Comparison of ENCODE assay signal across 13 cellular contexts in genomic region chr16:13453325-13453724, GRCh38.
DNase-seq lines count a peak whose midpoint lies in the region; ATAC-seq, FAIRE-seq and TF ChIP-seq lines count a peak whose summit lies in the region.
"Had no signal": no experiment of that assay in that cellular context is flagged by ENCODE, and none has a peak within 500 bp of the region (broad histone marks: within the 10 kb centered on the region; RNA-seq: fewer than 3 reads in every experiment).

No MANE protein-coding gene starts in this region.

- TF ChIP-seq CTCF in mammary epithelial cell (conservative IDR thresholded peaks at IDR 0.05 in 1 of 2, IDR thresholded peaks at IDR 0.05 in 1 of 2; ENCODE audit: extremely low read depth in 1 of 2, insufficient read depth in 1 of 2, low read depth in 1 of 2, low read length in 2 of 2) (no peak), pancreas (IDR thresholded peaks at IDR 0.05) (no peak), esophagus muscularis mucosa (IDR thresholded peaks at IDR 0.05) (no peak)

- no peak for TF ChIP-seq EP300 in esophagus muscularis mucosa (IDR thresholded peaks at IDR 0.05)

- H3K79me2 ChIP-seq in mammary epithelial cell (ENCODE audit: insufficient read depth, low read length): no peaks in the 10 kb centered on the region

- CTCF ChIA-PET in mammary epithelial cell (lab: Charles Lee; ENCODE audit: low non-redundant PET): interaction anchor here (0.6 to 1.0 kb wide), 4 partner anchors 10 to 556 kb away, joined by 3 to 6 read pairs (median 5); no protein-coding TSS in a partner anchor

- in situ Hi-C loops in mammary epithelial cell (cut with MboI; ENCODE audit: low sequenced_read_pairs in 2 of 2): loop anchor here (5.0 to 10.0 kb wide), 2 partner anchors 556 to 559 kb away; no protein-coding TSS in a partner anchor

- H4K20me1 ChIP-seq in mammary epithelial cell (ENCODE audit: insufficient read depth, low read length): no peaks in the 10 kb centered on the region
- H4K20me1 ChIP-seq: BLaER1 treated with 17β-estradiol and CSF1 and Interleukin-3, amounts not matched to agents 10 nM and 100 nM had no signal

- DNase-seq in DMS79 treated with DMSO at 0.1 percent for 48 hours (lab: John Stamatoyannopoulos, UW): peak; percentile 81
- DNase-seq in NCI-H2196 treated with DMSO at 0.1 percent for 48 hours (lab: John Stamatoyannopoulos, UW; ENCODE audit: unreplicated experiment): peak; percentile 23
- DNase-seq in mammary epithelial cell: peak; percentile 81
- peak in 4 of 6 donors; percentile 10 to 40 (median 26) for DNase-seq in pancreas
- DNase-seq in activated naive CD4-positive, alpha-beta T cell treated with anti-CD3 and anti-CD28 coated beads, Interleukin-2, amount 50 U/mL, for 72 hours (ENCODE audit: low spot score in 2 of 2): no peak
- DNase-seq in nucleus accumbens (lab: John Stamatoyannopoulos, UW): no peak
- DNase-seq in esophagus muscularis mucosa (ENCODE audit: extremely low spot score): no peak
- DNase-seq: GF-D8; stimulated activated naive CD4-positive, alpha-beta T cell treated with Interleukin-2 at 50 U/mL for 16 hours had no signal

- intact Hi-C loops in mammary epithelial cell (cut with micrococcal nuclease): loop anchor here (5.0 to 10.0 kb wide), 8 partner anchors 149 to 1356 kb away; partner anchors contain the start of gene CPPED1
- intact Hi-C loops in pancreas (cut with DNase I): loop anchor here (5.0 to 10.0 kb wide), 2 partner anchors 556 to 559 kb away; no protein-coding TSS in a partner anchor
- intact Hi-C loops in esophagus muscularis mucosa (cut with DNase I): no loop called here

- H3K36me3 Mint-ChIP-seq in activated naive CD4-positive, alpha-beta T cell treated with anti-CD3 and anti-CD28 coated beads, Interleukin-2, amount 50 U/mL, for 72 hours: no peaks in the 10 kb centered on the region

- no peak overlapping the region for H3K9ac ChIP-seq in mammary epithelial cell (ENCODE audit: insufficient read depth, low read length)
- H3K9ac ChIP-seq: BLaER1 treated with 17β-estradiol and CSF1 and Interleukin-3, amounts not matched to agents 10 nM and 100 nM had no signal

- TF ChIP-seq POLR2A in esophagus muscularis mucosa (IDR thresholded peaks at IDR 0.05; ENCODE audit: low read depth): no peak

- WGBS in mammary epithelial cell (ENCODE audit: low coverage, missing lambda C conversion rate): 0% methylated on average over 2 of the region's 2 CpGs
- WGBS in pancreas, 2 donors: 45 to 51% methylated on average over 2 of the region's 2 CpGs
- whole genome bisulfite sequencing in esophagus muscularis mucosa: 86% methylated on average over 2 of the region's 2 CpGs

- H3K36me3 ChIP-seq in mammary epithelial cell (ENCODE audit: insufficient read depth, low read length) (no peaks in the 10 kb centered on the region), pancreas (no peaks in the 10 kb centered on the region), esophagus muscularis mucosa (no peaks in the 10 kb centered on the region)
- H3K36me3 ChIP-seq: BLaER1 treated with 17β-estradiol and CSF1 and Interleukin-3, amounts not matched to agents 10 nM and 100 nM had no signal

- peak overlapping the region; percentile 50 for H3K27ac ChIP-seq in mammary epithelial cell (ENCODE audit: insufficient read depth, low read depth, low read length)
- H3K27ac ChIP-seq in pancreas: no peak overlapping the region
- H3K27ac ChIP-seq in esophagus muscularis mucosa (replicated peaks in 1 of 4): no peak overlapping the region
- H3K27ac ChIP-seq: BLaER1 treated with 17β-estradiol and CSF1 and Interleukin-3, amounts not matched to agents 10 nM and 100 nM had no signal

- H2AFZ ChIP-seq in mammary epithelial cell (ENCODE audit: low read depth, low read length): peak overlapping the region; percentile 45

- H3K27me3 ChIP-seq in mammary epithelial cell (ENCODE audit: insufficient read depth, low read length) (no peaks in the 10 kb centered on the region), pancreas (no peaks in the 10 kb centered on the region), esophagus muscularis mucosa (no peaks in the 10 kb centered on the region)
- H3K27me3 ChIP-seq: BLaER1 treated with 17β-estradiol and CSF1 and Interleukin-3, amounts not matched to agents 10 nM and 100 nM had no signal

- H3K4me3 ChIP-seq in mammary epithelial cell (replicated peaks in 1 of 3; ENCODE audit: insufficient read depth in 1 of 3, low read depth in 2 of 3, low read length in 3 of 3): no peak overlapping the region
- no peak overlapping the region for H3K4me3 ChIP-seq in pancreas
- H3K4me3 ChIP-seq in esophagus muscularis mucosa: no peak overlapping the region
- H3K4me3 ChIP-seq: BLaER1 treated with 17β-estradiol and CSF1 and Interleukin-3, amounts not matched to agents 10 nM and 100 nM had no signal

- ATAC-seq in pancreas: peak in 3 of 4 donors; percentile 42 to 88 (median 80)
- ATAC-seq in activated naive CD4-positive, alpha-beta T cell treated with anti-CD3 and anti-CD28 coated beads, Interleukin-2, amount 50 U/mL, for 72 hours: no peak
- no peak for ATAC-seq in HG02763 (IDR thresholded peaks at IDR 0.05; ENCODE audit: unreplicated experiment)

- H3K9me3 Mint-ChIP-seq in activated naive CD4-positive, alpha-beta T cell treated with anti-CD3 and anti-CD28 coated beads, Interleukin-2, amount 50 U/mL, for 72 hours: no peaks in the 10 kb centered on the region

- BruUV-seq in mammary epithelial cell (replicated peaks; lab: Mats Ljungman, UMichigan): no TSS peak

- H3K4me1 ChIP-seq in mammary epithelial cell (ENCODE audit: insufficient read depth, low read length): peaks cover 15% of the 10 kb centered on the region
- no peaks in the 10 kb centered on the region for H3K4me1 ChIP-seq in pancreas
- H3K4me1 ChIP-seq in esophagus muscularis mucosa: peaks cover 0 to 9% (median 0%) of the 10 kb centered on the region in 4 donors

- H3K27ac Mint-ChIP-seq in activated naive CD4-positive, alpha-beta T cell treated with anti-CD3 and anti-CD28 coated beads, Interleukin-2, amount 50 U/mL, for 72 hours: no peak overlapping the region
- H3K27ac Mint-ChIP-seq: activated CD4-positive, alpha-beta memory T cell treated with anti-CD3 and anti-CD28 coated beads, Interleukin-2, amount 10 ng/mL, durations not matched to agents 7 days and 5 days had no signal

- H3K9me3 ChIP-seq in mammary epithelial cell (replicated peaks; ENCODE audit: insufficient read depth, low read length): no peaks in the 10 kb centered on the region
- H3K9me3 ChIP-seq in pancreas: no peaks in the 10 kb centered on the region
- no peaks in the 10 kb centered on the region for H3K9me3 ChIP-seq in esophagus muscularis mucosa
- H3K9me3 ChIP-seq: BLaER1 treated with 17β-estradiol and CSF1 and Interleukin-3, amounts not matched to agents 10 nM and 100 nM had no signal

- dilution Hi-C loops in mammary epithelial cell (cut with HindIII; ENCODE audit: low sequenced_read_pairs): no loop called here

- H3K4me2 ChIP-seq in mammary epithelial cell (ENCODE audit: insufficient read depth, low read depth, low read length): peak overlapping the region; percentile 31
- H3K4me2 ChIP-seq: BLaER1 treated with 17β-estradiol and CSF1 and Interleukin-3, amounts not matched to agents 10 nM and 100 nM had no signal

- no peak for FAIRE-seq in pancreas (lab: Jason Lieb, UNC)
- FAIRE-seq: endothelial cell of umbilical vein had no signal

Comparison
In these comparisons a context has a peak if more than half of its experiments do, and no peak if none do; other contexts are left out.
1. DNase-seq: peak in DMS79 treated with DMSO at 0.1 percent for 48 hours (single experiment), NCI-H2196 treated with DMSO at 0.1 percent for 48 hours (single experiment), mammary epithelial cell (single experiment) and pancreas (4 of 6); none in activated naive CD4-positive, alpha-beta T cell treated with anti-CD3 and anti-CD28 coated beads, Interleukin-2, amount 50 U/mL, for 72 hours (0 of 2), nucleus accumbens (0 of 56) and esophagus muscularis mucosa (single experiment).
2. ATAC-seq: peak in pancreas (3 of 4); none in activated naive CD4-positive, alpha-beta T cell treated with anti-CD3 and anti-CD28 coated beads, Interleukin-2, amount 50 U/mL, for 72 hours (0 of 2) and HG02763 (single experiment).